22 cellular contexts compared by ENCODE assay signal in the genomic region with DNA sequence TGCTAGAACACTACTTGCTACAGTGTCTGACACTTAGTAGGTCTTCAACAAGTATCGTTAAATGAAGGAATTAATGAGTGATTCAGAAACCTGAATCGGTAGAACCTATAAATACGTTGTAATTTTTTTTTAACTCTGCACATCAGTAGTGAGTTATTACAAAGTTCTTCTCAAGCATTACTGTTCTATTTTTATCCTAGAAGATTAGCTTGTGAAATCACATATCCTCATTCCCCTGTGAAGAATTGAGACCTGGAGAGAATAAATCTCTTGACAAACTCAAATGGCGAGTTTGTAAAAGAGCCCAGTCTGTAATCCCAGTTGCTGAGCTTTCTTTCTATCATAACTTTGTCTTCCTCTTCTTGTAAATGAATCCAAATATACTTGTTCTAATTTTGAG. TPM values are rescaled to one million over a fixed set of nuclear protein-coding genes. Genes with fewer than 3 reads are reported as not detected.
DNase-seq lines count a peak whose midpoint lies in the region; ATAC-seq, FAIRE-seq and TF ChIP-seq lines count a peak whose summit lies in the region.
"Had no signal": no experiment of that assay in that cellular context is flagged by ENCODE, and none has a peak within 500 bp of the region (broad histone marks: within the 10 kb centered on the region; RNA-seq: fewer than 3 reads in every experiment).

No MANE protein-coding gene starts in this region.

- no peaks in the 10 kb centered on the region for H3K36me3 Mint-ChIP-seq in progenitor cell of endocrine pancreas (ENCODE audit: insufficient read depth)
- H3K36me3 Mint-ChIP-seq: CD14-positive monocyte; CD4-positive, alpha-beta memory T cell had no signal

- H3K27ac Mint-ChIP-seq in progenitor cell of endocrine pancreas: no peak overlapping the region
- H3K27ac Mint-ChIP-seq: CD14-positive monocyte; CD4-positive, alpha-beta memory T cell; H9 had no signal

- H3K9me3 Mint-ChIP-seq in progenitor cell of endocrine pancreas (ENCODE audit: low read depth): no peaks in the 10 kb centered on the region
- H3K9me3 Mint-ChIP-seq: CD14-positive monocyte; CD4-positive, alpha-beta memory T cell; H9 had no signal

- H3K18ac ChIP-seq in mesenchymal stem cell (ENCODE audit: low read depth in 1 of 2, low read length in 2 of 2): no peak overlapping the region

- H3K79me1 ChIP-seq in mesenchymal stem cell (replicated peaks; ENCODE audit: low read length, poor library complexity, severe bottlenecking): no peaks in the 10 kb centered on the region

- no peak overlapping the region for H3K14ac ChIP-seq in mesenchymal stem cell (ENCODE audit: low read length in 2 of 2)

- no peak overlapping the region for H4K8ac ChIP-seq in mesenchymal stem cell (ENCODE audit: low read length)

- H3K27ac ChIP-seq in right atrium auricular region (peak overlapping the region in 1 of 2 donors; percentile 28), mesenchymal stem cell (ENCODE audit: low read length, poor library complexity, severe bottlenecking) (no peak overlapping the region), skeletal muscle tissue (ENCODE audit: low read depth, low read length) (peak overlapping the region; percentile 58)
- H3K27ac ChIP-seq: BLaER1 had no signal

- H3K9ac ChIP-seq in mesenchymal stem cell (ENCODE audit: low read length) (no peak overlapping the region), skeletal muscle tissue (ENCODE audit: low read depth in 1 of 3, low read length in 3 of 3) (no peak overlapping the region)
- H3K9ac ChIP-seq: BLaER1 had no signal

- TF ChIP-seq CTCF in right atrium auricular region (IDR thresholded peaks at IDR 0.05) (no peak), D721Med (IDR thresholded peaks at IDR 0.05; ENCODE audit: insufficient read depth, missing control alignments) (no peak), progenitor cell of endocrine pancreas (IDR thresholded peaks at IDR 0.05; ENCODE audit: unreplicated experiment) (no peak)

- no peak overlapping the region for H3K23ac ChIP-seq in mesenchymal stem cell (ENCODE audit: low read length in 2 of 2)

- H3K27me3 Mint-ChIP-seq in progenitor cell of endocrine pancreas: no peaks in the 10 kb centered on the region

- H3K36me3 ChIP-seq in right atrium auricular region (no peaks in the 10 kb centered on the region), mesenchymal stem cell (ENCODE audit: control insufficient read depth in 1 of 2, insufficient read depth in 2 of 2, low read depth in 1 of 2, low read length in 2 of 2) (no peaks in the 10 kb centered on the region), skeletal muscle tissue (ENCODE audit: control insufficient read depth in 3 of 3, insufficient read depth in 3 of 3, low read length in 3 of 3) (no peaks in the 10 kb centered on the region)
- H3K36me3 ChIP-seq: BLaER1 had no signal

- WGBS in mesenchymal stem cell: 80% methylated on average over 1 of the region's 4 CpGs

- peak; percentile 56 for ATAC-seq in Right ventricle myocardium superior (ENCODE audit: poor library complexity)
- ATAC-seq: GM12878 had no signal

- no peak overlapping the region for H2AK5ac ChIP-seq in mesenchymal stem cell (ENCODE audit: low read length, severe bottlenecking)

- H2AFZ ChIP-seq in mesenchymal stem cell (ENCODE audit: low read depth, low read length): no peak overlapping the region

- H3K4me2 ChIP-seq in mesenchymal stem cell (ENCODE audit: low read length, poor library complexity, severe bottlenecking): no peak overlapping the region
- H3K4me2 ChIP-seq: BLaER1 had no signal

- no peak overlapping the region for H3K4me3 ChIP-seq in right atrium auricular region
- H3K4me3 ChIP-seq in mesenchymal stem cell (ENCODE audit: insufficient read depth in 1 of 2, low read depth in 1 of 2, low read length in 2 of 2): no peak overlapping the region
- H3K4me3 ChIP-seq in skeletal muscle tissue (ENCODE audit: low read length in 3 of 3): no peak overlapping the region
- H3K4me3 ChIP-seq: BLaER1, GM12878 had no signal

- no peak for DNase-seq in Right ventricle myocardium superior
- DNase-seq in right atrium auricular region (ENCODE audit: low spot score): no peak
- DNase-seq in D721Med (ENCODE audit: insufficient read length, low spot score): no peak
- peak; percentile 12 for DNase-seq in mesenchymal stem cell
- no peak for DNase-seq in NCI-H128 (lab: John Stamatoyannopoulos, UW; ENCODE audit: unreplicated experiment)
- DNase-seq in progenitor cell of endocrine pancreas (ENCODE audit: low spot score, unreplicated experiment): no peak
- DNase-seq: 8988T; CD4-positive, alpha-beta memory T cell; DMS53; DND-41; EL; H9 had no signal

- no peak overlapping the region for H2BK5ac ChIP-seq in mesenchymal stem cell (ENCODE audit: low read depth, low read length, poor library complexity, severe bottlenecking)

- H2BK120ac ChIP-seq in mesenchymal stem cell (ENCODE audit: low read depth, low read length): no peak overlapping the region

- H2BK12ac ChIP-seq in mesenchymal stem cell (ENCODE audit: low read length in 2 of 2): no peak overlapping the region

- intact Hi-C loops in Right ventricle myocardium superior (cut with DNase I): no loop called here

- no peaks in the 10 kb centered on the region for H3K4me1 Mint-ChIP-seq in progenitor cell of endocrine pancreas (ENCODE audit: low read depth)
- H3K4me1 Mint-ChIP-seq: CD14-positive monocyte; CD4-positive, alpha-beta memory T cell; H9 had no signal

- H3K4me1 ChIP-seq in right atrium auricular region (peaks cover 0 to 5% of the 10 kb centered on the region in 2 donors), mesenchymal stem cell (ENCODE audit: control insufficient read depth, insufficient read depth, low read depth, low read length) (no peaks in the 10 kb centered on the region), skeletal muscle tissue (ENCODE audit: control insufficient read depth in 3 of 3, insufficient read depth in 3 of 3, low read length in 3 of 3) (peaks cover 3 to 8% (median 8%) of the 10 kb centered on the region in 3 donors)
- H3K4me1 ChIP-seq: BLaER1 had no signal

- no peak overlapping the region for H2BK15ac ChIP-seq in mesenchymal stem cell (ENCODE audit: low read depth, poor library complexity, severe bottlenecking)

- FAIRE-seq in D721Med (lab: Jason Lieb, UNC): peak; percentile 35
- FAIRE-seq: GM12878, GM19239, H1, HTR-8/SVneo had no signal

- H3K27me3 ChIP-seq in right atrium auricular region: no peaks in the 10 kb centered on the region
- no peaks in the 10 kb centered on the region for H3K27me3 ChIP-seq in mesenchymal stem cell (ENCODE audit: control insufficient read depth in 1 of 2, insufficient read depth in 1 of 2, low read length in 2 of 2)
- no peaks in the 10 kb centered on the region for H3K27me3 ChIP-seq in skeletal muscle tissue (ENCODE audit: control insufficient read depth in 3 of 3, insufficient read depth in 3 of 3, low read length in 3 of 3)
- H3K27me3 ChIP-seq: BLaER1 had no signal

- H4K91ac ChIP-seq in mesenchymal stem cell (ENCODE audit: low read length): no peak overlapping the region

- no peaks in the 10 kb centered on the region for H3K9me3 ChIP-seq in right atrium auricular region
- no peaks in the 10 kb centered on the region for H3K9me3 ChIP-seq in mesenchymal stem cell (ENCODE audit: control insufficient read depth, low read length)
- H3K9me3 ChIP-seq in skeletal muscle tissue (ENCODE audit: control insufficient read depth in 3 of 3, low read length in 3 of 3): no peaks in the 10 kb centered on the region
- H3K9me3 ChIP-seq: BLaER1 had no signal

- no peak overlapping the region for H3K4ac ChIP-seq in mesenchymal stem cell (ENCODE audit: low read depth in 1 of 2, low read length in 2 of 2)

- no peak overlapping the region for H3K4me3 Mint-ChIP-seq in progenitor cell of endocrine pancreas (ENCODE audit: low read depth)
- H3K4me3 Mint-ChIP-seq: CD14-positive monocyte; CD4-positive, alpha-beta memory T cell; H9 had no signal

RNA-seq across cellular contexts. Expression of a gene that starts 34.7 kb away (rescaled TPM):
- not detected for total RNA-seq in Right ventricle myocardium superior
- total RNA-seq in right atrium auricular region: under 1 TPM in 1 of 2 donors, not detected in 1; 0.28 TPM
- not detected for polyA plus RNA-seq in mesenchymal stem cell (2013, experiment 1 of 2)
- not detected for polyA plus RNA-seq in mesenchymal stem cell (2013, experiment 2 of 2)
- total RNA-seq in skeletal muscle tissue: under 0.01 TPM
- not detected in 2 replicates for total RNA-seq in progenitor cell of endocrine pancreas
- total RNA-seq: A673; CD4-positive, alpha-beta memory T cell; G401; H1; H9 had no signal
- polyA plus RNA-seq: AG04450; CD14-positive monocyte; CD4-positive, alpha-beta memory T cell; H1 had no signal

RNA-seq across cellular contexts. Expression of a gene that starts 45.4 kb away (rescaled TPM):
- total RNA-seq in Right ventricle myocardium superior (not detected), right atrium auricular region (not detected), skeletal muscle tissue (not detected), progenitor cell of endocrine pancreas (not detected in 2 replicates)
- not detected for polyA plus RNA-seq in mesenchymal stem cell (2013, experiment 1 of 2)
- not detected for polyA plus RNA-seq in mesenchymal stem cell (2013, experiment 2 of 2)
- total RNA-seq: A673; CD4-positive, alpha-beta memory T cell; G401; GM12878; H1; H9 had no signal
- polyA plus RNA-seq: AG04450; CD14-positive monocyte; CD4-positive, alpha-beta memory T cell; GM12878; H1 had no signal
